ENCODE assay signal across 9 cellular contexts in the genomic region with DNA sequence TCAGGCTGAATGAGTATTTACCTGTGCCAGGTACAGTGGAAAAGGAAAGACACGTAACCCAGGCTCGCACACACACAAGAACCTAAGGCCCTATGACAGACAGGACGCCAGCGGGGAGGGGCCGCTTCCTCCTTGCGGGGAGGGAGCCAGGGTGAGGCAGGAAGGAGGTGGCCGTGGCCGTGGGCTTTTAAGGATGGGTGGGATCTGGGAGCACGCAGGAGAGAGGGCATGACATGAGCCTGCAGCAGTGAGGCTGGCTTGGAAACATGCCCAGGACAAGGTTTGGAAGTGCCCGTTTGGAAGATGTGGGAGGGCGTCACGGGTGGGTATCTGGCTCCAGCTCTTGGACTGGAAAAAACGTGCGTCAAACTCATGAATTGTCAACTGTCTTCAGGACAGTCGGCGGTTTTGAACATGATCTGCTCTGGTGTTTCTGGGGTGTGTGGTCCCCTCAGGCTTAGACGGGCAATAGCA. TPM values are rescaled to one million over a fixed set of nuclear protein-coding genes. Genes with fewer than 3 reads are reported as not detected.
A peak's percentile ranks its signal among the peaks of the same experiment; 100 is the strongest.
DNase-seq lines count a peak whose midpoint lies in the region; ATAC-seq and TF ChIP-seq lines count a peak whose summit lies in the region.
"Had no signal": no experiment of that assay in that cellular context is flagged by ENCODE, and none has a peak within 500 bp of the region (broad histone marks: within the 10 kb centered on the region; RNA-seq: fewer than 3 reads in every experiment).

No MANE protein-coding gene starts in this region.

- DNase-seq in DND-41: no peak
- DNase-seq in activated CD4-positive, alpha-beta T cell treated with anti-CD3 and anti-CD28 coated beads for 1 hour: peak; percentile 50
- peak; percentile 35 to 45 (median 39) for DNase-seq in effector memory CD4-positive, alpha-beta T cell
- no peak for DNase-seq in prostate gland (ENCODE audit: low spot score)
- DNase-seq in DMS53 treated with DMSO at 0.1 percent for 48 hours (lab: John Stamatoyannopoulos, UW; ENCODE audit: unreplicated experiment): no peak
- no peak for DNase-seq in GM19238 (ENCODE audit: insufficient read length, low spot score)
- DNase-seq: NCI-H1048 had no signal

- H3K36me3 ChIP-seq in DND-41 (ENCODE audit: insufficient read depth, low read length): peaks cover 30% of the 10 kb centered on the region
- H3K36me3 ChIP-seq in effector memory CD4-positive, alpha-beta T cell (ENCODE audit: control insufficient read depth, insufficient read depth, low read length): peaks cover 8% of the 10 kb centered on the region
- no peaks in the 10 kb centered on the region for H3K36me3 ChIP-seq in prostate gland

- H3K79me2 ChIP-seq in DND-41 (ENCODE audit: insufficient read depth, low read length): peaks cover 92% of the 10 kb centered on the region

- H4K20me1 ChIP-seq in DND-41 (ENCODE audit: insufficient read depth, low read length): peaks cover 78% of the 10 kb centered on the region

- intact Hi-C loops in prostate gland (cut with DNase I): no loop called here

- no peaks in the 10 kb centered on the region for H3K27me3 ChIP-seq in DND-41 (ENCODE audit: insufficient read depth, low read length, poor library complexity)
- no peaks in the 10 kb centered on the region for H3K27me3 ChIP-seq in effector memory CD4-positive, alpha-beta T cell (replicated peaks; ENCODE audit: control insufficient read depth, insufficient read depth, low read length, poor library complexity, severe bottlenecking)
- no peaks in the 10 kb centered on the region for H3K27me3 ChIP-seq in prostate gland (replicated peaks; ENCODE audit: insufficient read depth)

- H3K9me3 ChIP-seq in DND-41 (ENCODE audit: insufficient read depth, low read length, severe bottlenecking) (no peaks in the 10 kb centered on the region), prostate gland (no peaks in the 10 kb centered on the region)
- no peaks in the 10 kb centered on the region for H3K9me3 ChIP-seq in effector memory CD4-positive, alpha-beta T cell (ENCODE audit: control insufficient read depth, low read length)

- no peaks in the 10 kb centered on the region for H3K4me1 ChIP-seq in DND-41 (ENCODE audit: insufficient read depth, low read length)
- H3K4me1 ChIP-seq in effector memory CD4-positive, alpha-beta T cell (ENCODE audit: control insufficient read depth, insufficient read depth, low read length, poor library complexity, severe bottlenecking): peaks cover 34% of the 10 kb centered on the region
- H3K4me1 ChIP-seq in prostate gland (replicated peaks): peaks cover 27% of the 10 kb centered on the region

- H3K27ac ChIP-seq in DND-41 (ENCODE audit: low read length): no peak overlapping the region
- peak overlapping the region; percentile 78 for H3K27ac ChIP-seq in effector memory CD4-positive, alpha-beta T cell (ENCODE audit: insufficient read depth, low read length, poor library complexity, severe bottlenecking)
- H3K27ac ChIP-seq in prostate gland: peak overlapping the region; percentile 29 to 35

- TF ChIP-seq CTCF in DND-41 (IDR thresholded peaks at IDR 0.05; ENCODE audit: borderline replicate concordance, extremely low read depth, low read length, poor library complexity, severe bottlenecking) (no peak), prostate gland (IDR thresholded peaks at IDR 0.05) (no peak)

- WGBS in prostate gland: 12% methylated on average over 17 of the region's 17 CpGs

- no peak overlapping the region for H2AFZ ChIP-seq in DND-41 (ENCODE audit: low read depth, low read length)

- H3K4me2 ChIP-seq in DND-41 (ENCODE audit: insufficient read depth, low read length): no peak overlapping the region

- no peak overlapping the region for H3K9ac ChIP-seq in DND-41 (ENCODE audit: low read depth, low read length)

- ATAC-seq in DND-41 (ENCODE audit: insufficient read depth, low read depth) (peak; percentile 48; the same call in 1 of the 3 replicates), GM19324 (IDR thresholded peaks at IDR 0.05; ENCODE audit: low FRiP score, unreplicated experiment) (no peak), HG02870 (IDR thresholded peaks at IDR 0.05; ENCODE audit: unreplicated experiment) (no peak)

- H3K4me3 ChIP-seq in DND-41 (ENCODE audit: low read depth in 1 of 2, low read length in 2 of 2): no peak overlapping the region
- H3K4me3 ChIP-seq in effector memory CD4-positive, alpha-beta T cell (ENCODE audit: insufficient read depth, low read depth, low read length, poor library complexity, severe bottlenecking): peak overlapping the region; percentile 30
- no peak overlapping the region for H3K4me3 ChIP-seq in prostate gland

- TF ChIP-seq POLR2A in prostate gland (IDR thresholded peaks at IDR 0.05): no peak

RNA-seq across cellular contexts. Expression of a gene that starts 20.1 kb away (rescaled TPM):
- 10 to 100 TPM; 35.4 to 54.7 TPM for total RNA-seq in prostate gland

RNA-seq across cellular contexts. Expression of a gene that starts 22.1 kb away (rescaled TPM):
- 10 to 100 TPM; 13.0 to 18.1 TPM for total RNA-seq in prostate gland

RNA-seq across cellular contexts. Expression of a gene that starts 36.9 kb away (rescaled TPM):
- total RNA-seq in prostate gland: 10 to 100 TPM; 12.5 to 18.2 TPM

RNA-seq across cellular contexts. Expression of a gene that starts 41.7 kb away (rescaled TPM):
- total RNA-seq in prostate gland: 100 to 1,000 TPM in 1 of 2 donors, 10 to 100 TPM in 1; 47.9 to 107 TPM

Comparison
In these comparisons a context has a peak if more than half of its experiments do, and no peak if none do; other contexts are left out.
1. DNase-seq: peak in activated CD4-positive, alpha-beta T cell treated with anti-CD3 and anti-CD28 coated beads for 1 hour (single experiment) and effector memory CD4-positive, alpha-beta T cell (3 of 3); none in DND-41 (single experiment), prostate gland (single experiment), DMS53 treated with DMSO at 0.1 percent for 48 hours (single experiment) and GM19238 (single experiment).